ENCODE assay signal across 28 cellular contexts in genomic region chr11:31555938-31556337, GRCh38.
"Had no signal": no experiment of that assay in that cellular context is flagged by ENCODE, and none has a peak within 500 bp of the region (broad histone marks: within the 10 kb centered on the region; RNA-seq: fewer than 3 reads in every experiment).

No MANE protein-coding gene starts in this region.

- H2AFZ ChIP-seq: parathyroid adenoma had no signal

- H3K4me1 ChIP-seq: parathyroid adenoma, right lobe of liver, uterus had no signal

- H3K79me2 ChIP-seq: parathyroid adenoma had no signal

- H3K4me2 ChIP-seq: smooth muscle cell had no signal

- H3K27ac ChIP-seq: ovary, parathyroid adenoma, psoas muscle, right lobe of liver, skin epidermis, spleen, suprapubic skin, testis, tibial artery, transverse colon, upper lobe of right lung, uterus had no signal

- H3K9me3 ChIP-seq: ovary, psoas muscle, right lobe of liver, spleen, suprapubic skin, testis, tibial artery, transverse colon, upper lobe of right lung, uterus had no signal

- DNase-seq: naive thymus-derived CD4-positive, alpha-beta T cell; natural killer cell; occipital lobe; ovary; posterior cingulate gyrus; psoas muscle; right cardiac atrium; right lobe of liver; spleen; stimulated activated CD4-positive, alpha-beta T cell treated with anti-CD3 and anti-CD28 coated beads, Interleukin-12 subunit alpha, Interleukin-12 subunit beta, amount 100 ng/mL, for 4 hours; stimulated activated CD4-positive, alpha-beta T cell treated with anti-CD3 and anti-CD28 coated beads, Interleukin-1b, Interleukin-23, amount 100 ng/mL, for 48 hours; stimulated activated CD4-positive, alpha-beta T cell treated with anti-CD3 and anti-CD28 coated beads, Interleukin-4, amount 100 ng/mL, for 1 hour; stimulated activated CD4-positive, alpha-beta T cell treated with anti-CD3 and anti-CD28 coated beads, Interleukin-4, amount 100 ng/mL, for 4 hours; stimulated activated CD8-positive, alpha-beta memory T cell treated with anti-CD3 and anti-CD28 coated beads, Interleukin-4, amount 100 ng/mL, for 48 hours; stimulated activated naive CD4-positive, alpha-beta T cell; stimulated activated naive CD8-positive, alpha-beta T cell treated with anti-CD3 and anti-CD28 coated beads, Interleukin-15, amount 100 ng/mL, for 72 hours; stimulated activated naive CD8-positive, alpha-beta T cell treated with anti-CD3 and anti-CD28 coated beads, Interleukin-15, Interleukin-2, amounts not matched to agents 100 U/mL and 50 U/mL, for 24 hours; substantia nigra; testis; tibial artery; transverse colon; upper lobe of right lung; uterus had no signal

- H3K4me3 ChIP-seq: ovary, psoas muscle, right lobe of liver, skin epidermis, smooth muscle cell, spleen, suprapubic skin, testis, tibial artery, transverse colon, upper lobe of right lung, uterus had no signal

- H3K27me3 ChIP-seq: ovary, right lobe of liver, spleen, suprapubic skin, testis, tibial artery, transverse colon, upper lobe of right lung, uterus had no signal

- H3K9ac ChIP-seq: parathyroid adenoma had no signal

- ATAC-seq: naive thymus-derived CD4-positive, alpha-beta T cell; natural killer cell; psoas muscle; right cardiac atrium; right lobe of liver; stimulated activated memory B cell treated with anti-CD40 and anti-IgM and Interleukin-4, amounts not matched to agents 10 μg/mL and 1 μg/mL and 100 μg/mL, for 72 hours; stimulated activated naive CD8-positive, alpha-beta T cell treated with anti-CD3 and anti-CD28 coated beads, Interleukin-15, amount 100 ng/mL, for 72 hours; stimulated activated naive CD8-positive, alpha-beta T cell treated with anti-CD3 and anti-CD28 coated beads, Interleukin-15, Interleukin-2, amounts not matched to agents 100 U/mL and 50 U/mL, for 24 hours; upper lobe of right lung had no signal

- H3K36me3 ChIP-seq: ovary, right lobe of liver, spleen, suprapubic skin, tibial artery, transverse colon, upper lobe of right lung, uterus had no signal
